ENCODE assay signal across 20 cellular contexts in genomic region chr21:23524685-23525084, GRCh38.
"Had no signal": no experiment of that assay in that cellular context is flagged by ENCODE, and none has a peak within 500 bp of the region (broad histone marks: within the 10 kb centered on the region; RNA-seq: fewer than 3 reads in every experiment).

No MANE protein-coding gene starts in this region.

- H3K4me1 Mint-ChIP-seq: activated CD8-positive, alpha-beta memory T cell treated with anti-CD3 and anti-CD28 coated beads, Interleukin-2, amount 10 ng/mL, durations not matched to agents 7 days and 5 days; activated naive CD4-positive, alpha-beta T cell treated with anti-CD3 and anti-CD28 coated beads, Interleukin-2, amount 50 U/mL, for 24 hours; neural progenitor cell had no signal

- H3K27ac ChIP-seq: adrenal gland, neural progenitor cell, ovary, sigmoid colon, spleen, stomach, testis, upper lobe of left lung had no signal

- DNase-seq: activated CD4-positive, alpha-beta memory T cell treated with anti-CD3 and anti-CD28 coated beads for 36 hours; activated CD4-positive, CD25-positive, alpha-beta regulatory T cell treated with anti-CD3 and anti-CD28 coated beads, Interleukin-2, amount 50 U/mL, for 72 hours; activated CD8-positive, alpha-beta memory T cell treated with anti-CD3 and anti-CD28 coated beads, Interleukin-2, amount 10 ng/mL, durations not matched to agents 7 days and 5 days; activated effector memory CD4-positive, alpha-beta T cell treated with Interleukin-2 at 50 U/mL for 16 hours; activated T-cell treated with anti-CD3 and anti-CD28 coated beads, Interleukin-2, amount 50 U/mL, for 1 hour; adrenal gland; islet precursor cell; ovary; sigmoid colon; spleen; stimulated activated CD4-positive, alpha-beta T cell treated with anti-CD3 and anti-CD28 coated beads, Interleukin-1b, Interleukin-23, amount 100 ng/mL, for 48 hours; stomach; T-helper 2 cell; testis; upper lobe of left lung had no signal

- H2AFZ ChIP-seq: neural progenitor cell had no signal

- H3K27me3 ChIP-seq: adrenal gland, neural progenitor cell, ovary, sigmoid colon, spleen, stomach, testis, upper lobe of left lung had no signal

- H3K4me3 Mint-ChIP-seq: activated CD4-positive, alpha-beta memory T cell treated with anti-CD3 and anti-CD28 coated beads for 36 hours; activated CD8-positive, alpha-beta memory T cell treated with anti-CD3 and anti-CD28 coated beads, Interleukin-2, amount 10 ng/mL, durations not matched to agents 7 days and 5 days; activated naive CD4-positive, alpha-beta T cell treated with anti-CD3 and anti-CD28 coated beads, Interleukin-2, amount 50 U/mL, for 24 hours; neural progenitor cell had no signal

- H3K9ac ChIP-seq: neural progenitor cell had no signal

- FAIRE-seq: colon had no signal

- H3K4me3 ChIP-seq: adrenal gland, lung, neural progenitor cell, ovary, sigmoid colon, spleen, stomach, testis, upper lobe of left lung had no signal

- H3K36me3 ChIP-seq: adrenal gland, neural progenitor cell, ovary, sigmoid colon, spleen, stomach, upper lobe of left lung had no signal

- H3K27ac Mint-ChIP-seq: activated CD4-positive, alpha-beta memory T cell treated with anti-CD3 and anti-CD28 coated beads for 36 hours; activated CD8-positive, alpha-beta memory T cell treated with anti-CD3 and anti-CD28 coated beads, Interleukin-2, amount 10 ng/mL, durations not matched to agents 7 days and 5 days; activated naive CD4-positive, alpha-beta T cell treated with anti-CD3 and anti-CD28 coated beads, Interleukin-2, amount 50 U/mL, for 24 hours; neural progenitor cell had no signal

- H3K27me3 Mint-ChIP-seq: activated CD4-positive, alpha-beta memory T cell treated with anti-CD3 and anti-CD28 coated beads for 36 hours; activated CD8-positive, alpha-beta memory T cell treated with anti-CD3 and anti-CD28 coated beads, Interleukin-2, amount 10 ng/mL, durations not matched to agents 7 days and 5 days; activated naive CD4-positive, alpha-beta T cell treated with anti-CD3 and anti-CD28 coated beads, Interleukin-2, amount 50 U/mL, for 24 hours had no signal

- ATAC-seq: activated CD8-positive, alpha-beta memory T cell treated with anti-CD3 and anti-CD28 coated beads, Interleukin-2, amount 10 ng/mL, durations not matched to agents 7 days and 5 days; esophagus mucosa had no signal

- H3K36me3 Mint-ChIP-seq: activated CD4-positive, alpha-beta memory T cell treated with anti-CD3 and anti-CD28 coated beads for 36 hours; activated CD8-positive, alpha-beta memory T cell treated with anti-CD3 and anti-CD28 coated beads, Interleukin-2, amount 10 ng/mL, durations not matched to agents 7 days and 5 days; activated naive CD4-positive, alpha-beta T cell treated with anti-CD3 and anti-CD28 coated beads, Interleukin-2, amount 50 U/mL, for 24 hours; neural progenitor cell had no signal

- H3K4me1 ChIP-seq: adrenal gland, neural progenitor cell, sigmoid colon, spleen, stomach, testis, upper lobe of left lung had no signal

- H3K9me3 Mint-ChIP-seq: activated CD4-positive, alpha-beta memory T cell treated with anti-CD3 and anti-CD28 coated beads for 36 hours; neural progenitor cell had no signal

- H3K4me2 ChIP-seq: neural progenitor cell had no signal

- H3K9me3 ChIP-seq: adrenal gland, ovary, sigmoid colon, stomach, testis, upper lobe of left lung had no signal
